Comparison of ENCODE assay signal across 18 cellular contexts in the genomic region with DNA sequence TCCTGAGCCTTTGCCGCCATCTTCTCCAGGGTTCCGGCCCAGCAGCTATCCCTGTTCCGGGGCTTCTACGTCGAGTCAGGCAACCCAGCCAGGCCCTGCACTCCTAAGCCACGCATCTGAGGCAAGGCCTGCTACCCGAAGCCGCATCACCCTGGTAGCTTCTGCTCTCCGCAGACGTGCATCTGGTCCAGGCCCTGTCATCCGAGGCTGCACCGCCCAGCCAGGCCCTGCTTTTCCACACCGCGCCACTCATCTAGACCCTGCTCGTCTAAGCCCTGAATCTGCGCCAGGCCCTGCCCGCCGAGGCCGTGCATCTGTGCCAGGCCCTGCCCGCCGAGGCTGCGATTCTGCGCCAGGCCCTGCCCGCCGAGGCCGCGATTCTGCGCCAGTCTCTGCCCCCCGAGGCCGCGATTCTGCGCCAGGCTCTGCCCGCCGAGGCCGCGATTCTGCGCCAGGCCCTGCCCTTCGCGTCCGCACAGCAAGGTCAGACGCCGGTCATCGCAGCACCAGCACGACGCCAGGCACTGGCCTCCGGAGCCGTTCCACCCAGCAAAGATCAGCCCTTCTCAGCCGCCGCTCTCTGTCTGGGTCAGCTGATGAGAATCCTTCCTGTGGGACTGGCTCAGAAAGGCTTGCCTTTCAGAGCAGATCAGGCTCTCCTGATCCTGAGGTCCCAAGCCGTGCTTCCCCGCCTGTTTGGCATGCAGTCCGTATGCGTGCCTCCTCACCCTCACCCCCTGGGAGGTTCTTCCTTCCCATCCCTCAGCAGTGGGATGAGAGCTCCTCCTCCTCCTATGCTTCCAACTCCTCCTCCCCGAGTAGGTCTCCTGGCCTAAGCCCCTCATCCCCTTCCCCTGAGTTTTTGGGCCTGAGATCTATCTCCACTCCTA.
DNase-seq lines count a peak whose midpoint lies in the region; FAIRE-seq and TF ChIP-seq lines count a peak whose summit lies in the region.
"Had no signal": no experiment of that assay in that cellular context is flagged by ENCODE, and none has a peak within 500 bp of the region (broad histone marks: within the 10 kb centered on the region; RNA-seq: fewer than 3 reads in every experiment).

No MANE protein-coding gene starts in this region.

- H2BK5ac ChIP-seq in H1 (ENCODE audit: low read depth, low read length) = no peak overlapping the region

- H3K27me3 ChIP-seq in H7 (ENCODE audit: control insufficient read depth, insufficient read depth, low read length) (no peaks in the 10 kb centered on the region), H1 (replicated peaks in 1 of 4; ENCODE audit: control insufficient read depth in 3 of 4, extremely low read depth in 1 of 4, insufficient read depth in 3 of 4, low read length in 3 of 4) (no peaks in the 10 kb centered on the region), testis (no peaks in the 10 kb centered on the region)

- no peak overlapping the region for H2BK12ac ChIP-seq in H1 (ENCODE audit: low read depth, low read length)

- H2BK20ac ChIP-seq in H1 (ENCODE audit: low read length) = no peak overlapping the region

- no peaks in the 10 kb centered on the region for H4K20me1 ChIP-seq in H1 (replicated peaks in 1 of 2; ENCODE audit: control insufficient read depth in 1 of 2, insufficient read depth in 2 of 2, low read length in 2 of 2)
- H4K20me1 ChIP-seq: BLaER1 treated with 17β-estradiol and CSF1 and Interleukin-3, amounts not matched to agents 10 nM and 100 nM had no signal

- H3K4me3 ChIP-seq in H7 (ENCODE audit: insufficient read depth, low read depth, low read length) (no peak overlapping the region), H1 (ENCODE audit: extremely low read depth in 1 of 4, insufficient read depth in 2 of 4, low read depth in 3 of 4, low read length in 4 of 4) (no peak overlapping the region), testis (peak overlapping the region; percentile 12 to 29)
- H3K4me3 ChIP-seq: BLaER1 treated with 17β-estradiol and CSF1 and Interleukin-3, amounts not matched to agents 10 nM and 100 nM had no signal

- no peak overlapping the region for H4K8ac ChIP-seq in H1 (ENCODE audit: extremely low read depth, insufficient read depth, low read length)

- whole genome bisulfite sequencing in H1 (ENCODE audit: extremely low coverage in 1 of 2, insufficient coverage in 1 of 2, insufficient read length in 1 of 2, insufficient replicate concordance in 2 of 2, low coverage in 1 of 2, low lambda C conversion rate in 2 of 2, missing lambda C conversion rate in 1 of 2), 2 experiments = 92% methylated on average over 10 of the region's 54 CpGs; no CpG with 5 or more reads in 1 of the 2 experiments
- 80 to 82% methylated on average over 8 to 24 of the region's 54 CpGs for WGBS in testis, 2 donors

- no peaks in the 10 kb centered on the region; the same call in 1 of the 2 replicates for H3K23me2 ChIP-seq in H1 (ENCODE audit: low read depth, low read length)

- no peaks in the 10 kb centered on the region for H3K79me1 ChIP-seq in H1 (ENCODE audit: low read depth, low read length)

- TF ChIP-seq POLR2A in H1 (IDR thresholded peaks at IDR 0.05; ENCODE audit: control extremely low read depth in 1 of 2, low read depth in 2 of 2, low read length in 2 of 2) (no peak), testis (IDR thresholded peaks at IDR 0.05) (no peak)

- DNase-seq in H7 (peak; percentile 35), H1 (ENCODE audit: low read depth in 1 of 2, low spot score in 2 of 2) (no peak), nephron progenitor cell (no peak), testis (no peak), NCI-H2171 treated with DMSO at 0.1 percent for 48 hours (lab: John Stamatoyannopoulos, UW) (no peak), NCI-H2227 (lab: John Stamatoyannopoulos, UW; ENCODE audit: unreplicated experiment) (no peak)
- DNase-seq in activated T-helper 2 cell treated with anti-CD3 and anti-CD28 coated beads, Interferon-gamma antibody, Interleukin-2, Interleukin-4, amounts not matched to agents 10 μg/mL and 5 μg/mL and 100 μg/mL, durations not matched to agents 14 hours and 24 hours and 36 hours (ENCODE audit: low spot score) = no peak
- DNase-seq: Caco-2; CD8-positive, alpha-beta memory T cell; GDM1; GOT3; KG1 had no signal

- no peak overlapping the region for H2BK15ac ChIP-seq in H1 (ENCODE audit: low read length)

- TF ChIP-seq EP300 in H1 (IDR thresholded peaks at IDR 0.05; ENCODE audit: borderline replicate concordance in 1 of 2, low read depth in 2 of 2, low read length in 2 of 2) = no peak

- intact Hi-C loops in testis (cut with DNase I; ENCODE audit: low total_unique reads) = no loop called here
- intact Hi-C loops in activated T-helper 2 cell treated with anti-CD3 and anti-CD28 coated beads, Interferon-gamma antibody, Interleukin-2, Interleukin-4, amounts not matched to agents 10 μg/mL and 5 μg/mL and 100 μg/mL, durations not matched to agents 14 hours and 24 hours and 36 hours (cut with micrococcal nuclease) = no loop called here

- no peak overlapping the region for H3K56ac ChIP-seq in H1 (replicated peaks; ENCODE audit: insufficient read length, low read depth, low read length)

- H3K18ac ChIP-seq in H1 (ENCODE audit: extremely low read depth, low read length) = no peak overlapping the region

- H3K36me3 ChIP-seq in H7 (replicated peaks; ENCODE audit: control insufficient read depth, insufficient read depth, low read length) = no peaks in the 10 kb centered on the region
- no peaks in the 10 kb centered on the region for H3K36me3 ChIP-seq in H1 (ENCODE audit: control insufficient read depth in 2 of 4, insufficient read depth in 4 of 4, low read length in 3 of 4)
- H3K36me3 ChIP-seq in testis (ENCODE audit: low read depth, missing control alignments) = no peaks in the 10 kb centered on the region
- H3K36me3 ChIP-seq: BLaER1 treated with 17β-estradiol and CSF1 and Interleukin-3, amounts not matched to agents 10 nM and 100 nM had no signal

- H3K4me2 ChIP-seq in H1 (ENCODE audit: insufficient read depth in 1 of 2, low read depth in 2 of 2, low read length in 2 of 2) = no peak overlapping the region
- H3K4me2 ChIP-seq: BLaER1 treated with 17β-estradiol and CSF1 and Interleukin-3, amounts not matched to agents 10 nM and 100 nM had no signal

- H3K9me3 ChIP-seq in H1 (ENCODE audit: insufficient read depth in 2 of 2, low read depth in 1 of 2, low read length in 1 of 2) (no peaks in the 10 kb centered on the region), testis (no peaks in the 10 kb centered on the region)
- H3K9me3 ChIP-seq: Caco-2 had no signal

- no peaks in the 10 kb centered on the region for H3K79me2 ChIP-seq in H1 (ENCODE audit: control insufficient read depth in 1 of 2, insufficient read depth in 2 of 2, low read length in 2 of 2)

- no peaks in the 10 kb centered on the region for H3K4me1 Mint-ChIP-seq in nephron progenitor cell
- H3K4me1 Mint-ChIP-seq in activated T-helper 2 cell treated with anti-CD3 and anti-CD28 coated beads, Interferon-gamma antibody, Interleukin-2, Interleukin-4, amounts not matched to agents 10 μg/mL and 5 μg/mL and 100 μg/mL, durations not matched to agents 14 hours and 24 hours and 36 hours (ENCODE audit: low read depth) = no peaks in the 10 kb centered on the region
- H3K4me1 Mint-ChIP-seq: B cell; CD8-positive, alpha-beta memory T cell had no signal

- H3K27ac ChIP-seq in H1 (ENCODE audit: low read depth, low read length) (no peak overlapping the region), testis (no peak overlapping the region)
- H3K27ac ChIP-seq: BLaER1 treated with 17β-estradiol and CSF1 and Interleukin-3, amounts not matched to agents 10 nM and 100 nM had no signal

- POLR2A ChIA-PET in H1 (lab: Charles Lee; ENCODE audit: partially characterized antibody) = no interaction called here

- no peak overlapping the region for H4K5ac ChIP-seq in H1 (ENCODE audit: insufficient read length, low read depth, low read length)

- no peak overlapping the region for H3K4me3 Mint-ChIP-seq in nephron progenitor cell
- no peak overlapping the region for H3K4me3 Mint-ChIP-seq in activated T-helper 2 cell treated with anti-CD3 and anti-CD28 coated beads, Interferon-gamma antibody, Interleukin-2, Interleukin-4, amounts not matched to agents 10 μg/mL and 5 μg/mL and 100 μg/mL, durations not matched to agents 14 hours and 24 hours and 36 hours (ENCODE audit: low read depth)
- H3K4me3 Mint-ChIP-seq: B cell; CD8-positive, alpha-beta memory T cell had no signal

- H3K23ac ChIP-seq in H1 (ENCODE audit: insufficient read length) = no peak overlapping the region

- TF ChIP-seq CTCF in H1 (IDR thresholded peaks at IDR 0.05; ENCODE audit: control extremely low read depth in 1 of 3, insufficient read depth in 1 of 3, low read depth in 1 of 3, low read length in 3 of 3) (no peak), nephron progenitor cell (IDR thresholded peaks at IDR 0.05) (no peak), testis (IDR thresholded peaks at IDR 0.05) (no peak)

- no peak overlapping the region for H3K9ac ChIP-seq in H1 (replicated peaks in 1 of 4; ENCODE audit: extremely low read depth in 1 of 4, low read depth in 3 of 4, low read length in 3 of 4)
- H3K9ac ChIP-seq: BLaER1 treated with 17β-estradiol and CSF1 and Interleukin-3, amounts not matched to agents 10 nM and 100 nM had no signal

- peak; percentile 70 for FAIRE-seq in H1 (lab: Jason Lieb, UNC)
- FAIRE-seq: D721Med, GM12892, GM18507, HepG2 had no signal

- H4K91ac ChIP-seq in H1 (replicated peaks; ENCODE audit: insufficient read length, low read length) = no peak overlapping the region

- peaks cover 27% of the 10 kb centered on the region for H3K9me3 Mint-ChIP-seq in nephron progenitor cell
- no peaks in the 10 kb centered on the region for H3K9me3 Mint-ChIP-seq in activated T-helper 2 cell treated with anti-CD3 and anti-CD28 coated beads, Interferon-gamma antibody, Interleukin-2, Interleukin-4, amounts not matched to agents 10 μg/mL and 5 μg/mL and 100 μg/mL, durations not matched to agents 14 hours and 24 hours and 36 hours
- H3K9me3 Mint-ChIP-seq: CD8-positive, alpha-beta memory T cell had no signal

- TF ChIP-seq RAD21 in H1 (IDR thresholded peaks at IDR 0.05 in 1 of 2, conservative IDR thresholded peaks at IDR 0.05 in 1 of 2; ENCODE audit: low read depth in 2 of 2, low read length in 2 of 2) = no peak

- H3K36me3 Mint-ChIP-seq in nephron progenitor cell (ENCODE audit: low read depth) = peaks cover 5% of the 10 kb centered on the region
- H3K36me3 Mint-ChIP-seq in activated T-helper 2 cell treated with anti-CD3 and anti-CD28 coated beads, Interferon-gamma antibody, Interleukin-2, Interleukin-4, amounts not matched to agents 10 μg/mL and 5 μg/mL and 100 μg/mL, durations not matched to agents 14 hours and 24 hours and 36 hours (ENCODE audit: low read depth) = no peaks in the 10 kb centered on the region
- H3K36me3 Mint-ChIP-seq: CD8-positive, alpha-beta memory T cell had no signal

- H2BK120ac ChIP-seq in H1 (replicated peaks; ENCODE audit: low read depth, low read length) = no peak overlapping the region

- H2AFZ ChIP-seq in H1 (ENCODE audit: low read length) = no peak overlapping the region

- no peak overlapping the region for H3K4ac ChIP-seq in H1 (replicated peaks; ENCODE audit: insufficient read length, low read depth, low read length)

- H3K27ac Mint-ChIP-seq in nephron progenitor cell = peak overlapping the region; percentile 85
- H3K27ac Mint-ChIP-seq in activated T-helper 2 cell treated with anti-CD3 and anti-CD28 coated beads, Interferon-gamma antibody, Interleukin-2, Interleukin-4, amounts not matched to agents 10 μg/mL and 5 μg/mL and 100 μg/mL, durations not matched to agents 14 hours and 24 hours and 36 hours = no peak overlapping the region
- H3K27ac Mint-ChIP-seq: B cell; CD8-positive, alpha-beta memory T cell had no signal

- CTCF ChIA-PET in H1 (lab: Charles Lee; ENCODE audit: partially characterized antibody) = interaction anchor here (1.4 kb wide), 1 partner anchor 13 kb away, joined by 7 read pairs; no protein-coding TSS in a partner anchor

- H3K27me3 Mint-ChIP-seq in nephron progenitor cell (ENCODE audit: low read depth, poor library complexity) = peaks cover 10% of the 10 kb centered on the region
- no peaks in the 10 kb centered on the region for H3K27me3 Mint-ChIP-seq in activated T-helper 2 cell treated with anti-CD3 and anti-CD28 coated beads, Interferon-gamma antibody, Interleukin-2, Interleukin-4, amounts not matched to agents 10 μg/mL and 5 μg/mL and 100 μg/mL, durations not matched to agents 14 hours and 24 hours and 36 hours (ENCODE audit: low read depth)
- H3K27me3 Mint-ChIP-seq: B cell had no signal

- H3K4me1 ChIP-seq in H1 (replicated peaks in 1 of 4; ENCODE audit: control insufficient read depth in 3 of 4, insufficient read depth in 4 of 4, low read length in 3 of 4) (peaks cover 0 to 4% (median 1%) of the 10 kb centered on the region in 4 experiments; a peak in 4 of 7 replicates), testis (no peaks in the 10 kb centered on the region)
- H3K4me1 ChIP-seq: BLaER1 treated with 17β-estradiol and CSF1 and Interleukin-3, amounts not matched to agents 10 nM and 100 nM; Caco-2 had no signal

- H3K14ac ChIP-seq in H1 (ENCODE audit: insufficient read length) = no peak overlapping the region

- no peak overlapping the region for H2AK5ac ChIP-seq in H1 (ENCODE audit: low read depth, low read length)

Comparison
In these comparisons a context has a peak if more than half of its experiments do, and no peak if none do; other contexts are left out.
1. H3K4me3 ChIP-seq: peak in testis (2 of 2); none in H7 (single experiment) and H1 (0 of 4).